ENCODE assay signal across 1 cellular context in genomic region chr14:30933937-30934336, GRCh38. TPM values are rescaled to one million over a fixed set of nuclear protein-coding genes. Genes with fewer than 3 reads are reported as not detected.
"Had no signal": no experiment of that assay in that cellular context is flagged by ENCODE, and none has a peak within 500 bp of the region (broad histone marks: within the 10 kb centered on the region; RNA-seq: fewer than 3 reads in every experiment).

No MANE protein-coding gene starts in this region.

RNA-seq across cellular contexts. Expression of gene COCH, which starts 59.6 kb away (rescaled TPM):
- total RNA-seq: SJCRH30 had no signal
